Comparison of ENCODE assay signal across 8 cellular contexts in the genomic region with DNA sequence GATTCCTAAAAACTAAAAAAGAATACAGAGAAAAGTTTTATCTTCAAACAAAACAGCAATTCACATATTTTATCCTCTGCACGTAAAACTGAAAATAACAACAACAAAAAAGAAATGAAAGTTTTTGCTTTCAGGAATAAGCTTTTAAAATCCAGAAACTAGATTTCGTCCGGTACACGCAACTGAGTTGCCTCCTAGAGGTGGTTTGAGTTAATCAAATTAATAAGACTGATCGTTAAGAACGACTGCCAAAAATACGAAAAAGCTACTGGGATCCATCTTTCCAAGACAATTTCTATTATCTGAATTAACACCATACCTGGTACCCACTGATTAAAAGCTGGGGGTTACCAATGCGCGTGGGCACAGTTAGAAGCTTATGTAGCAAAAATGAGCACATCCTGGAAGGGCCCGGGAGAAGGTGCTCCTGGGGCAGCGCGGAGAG.
DNase-seq lines count a peak whose midpoint lies in the region; ATAC-seq lines count a peak whose summit lies in the region.

No MANE protein-coding gene starts in this region.

- no peaks in the 10 kb centered on the region for H3K27me3 ChIP-seq in muscle layer of duodenum (ENCODE audit: low read depth, low read length)

- peak; percentile 57 for DNase-seq in NCI-H1092 treated with DMSO at 0.1 percent for 48 hours (lab: John Stamatoyannopoulos, UW)
- no peak for DNase-seq in NCI-H1092 (lab: John Stamatoyannopoulos, UW)
- peak; percentile 16 for DNase-seq in cerebellar cortex (ENCODE audit: low spot score)
- no peak for DNase-seq in midbrain (lab: John Stamatoyannopoulos, UW)
- no peak for DNase-seq in retina

- H3K9me3 ChIP-seq in KOPT-K1 (ENCODE audit: insufficient read depth, low read length, poor library complexity, severe bottlenecking) (no peaks in the 10 kb centered on the region), muscle layer of duodenum (ENCODE audit: control insufficient read depth in 1 of 2, low read length in 2 of 2) (no peaks in the 10 kb centered on the region)

- H3K27ac ChIP-seq in KOPT-K1 (ENCODE audit: low read depth, low read length, poor library complexity, severe bottlenecking) (peak overlapping the region; percentile 79), muscle layer of duodenum (ENCODE audit: low read length) (peak overlapping the region; percentile 57)

- H3K4me1 ChIP-seq in muscle layer of duodenum (ENCODE audit: control insufficient read depth in 1 of 2, insufficient read depth in 2 of 2, low read length in 2 of 2): peaks cover 5 to 16% of the 10 kb centered on the region in 2 donors

- peaks cover 45% of the 10 kb centered on the region for H3K36me3 ChIP-seq in KOPT-K1 (ENCODE audit: insufficient read depth, low read length)
- H3K36me3 ChIP-seq in muscle layer of duodenum (ENCODE audit: control insufficient read depth in 1 of 2, insufficient read depth in 2 of 2, low read length in 2 of 2): peaks cover 22 to 29% of the 10 kb centered on the region in 2 donors

- ATAC-seq in GM19023 (IDR thresholded peaks at IDR 0.05; ENCODE audit: unreplicated experiment): no peak

- peak overlapping the region; percentile 92 to 97 for H3K4me3 ChIP-seq in muscle layer of duodenum (ENCODE audit: low read depth in 1 of 2, low read length in 2 of 2)

Comparison
In these comparisons a context has a peak if more than half of its experiments do, and no peak if none do; other contexts are left out.
1. DNase-seq: peak in NCI-H1092 treated with DMSO at 0.1 percent for 48 hours (single experiment) and cerebellar cortex (single experiment); none in NCI-H1092 (single experiment), midbrain (single experiment) and retina (single experiment).